Comparison of ENCODE assay signal across 8 cellular contexts in genomic region chr20:38601216-38602184, GRCh38. TPM values are rescaled to one million over a fixed set of nuclear protein-coding genes. Genes with fewer than 3 reads are reported as not detected.
DNase-seq lines count a peak whose midpoint lies in the region; ATAC-seq lines count a peak whose summit lies in the region.

Gene ARHGAP40, plus strand, starts transcription at chr20:38601809.

- no peaks in the 10 kb centered on the region for H3K36me3 Mint-ChIP-seq in activated naive CD4-positive, alpha-beta T cell treated with anti-CD3 and anti-CD28 coated beads, Interleukin-2, amount 10 ng/mL, durations not matched to agents 7 days and 5 days

- CTCF ChIA-PET in activated naive CD4-positive, alpha-beta T cell treated with anti-CD3 and anti-CD28 coated beads, Interleukin-2, amount 10 ng/mL, durations not matched to agents 7 days and 5 days (lab: Charles Lee) = no interaction called here

- H3K4me1 Mint-ChIP-seq in activated naive CD4-positive, alpha-beta T cell treated with anti-CD3 and anti-CD28 coated beads, Interleukin-2, amount 10 ng/mL, durations not matched to agents 7 days and 5 days = peaks cover 12% of the 10 kb centered on the region

- ATAC-seq in HG02852 (IDR thresholded peaks at IDR 0.05; ENCODE audit: unreplicated experiment) (peak; percentile 56), GM21737 (IDR thresholded peaks at IDR 0.05; ENCODE audit: unreplicated experiment) (no peak), HG03196 (IDR thresholded peaks at IDR 0.05; ENCODE audit: unreplicated experiment) (no peak), HG03342 (IDR thresholded peaks at IDR 0.05; ENCODE audit: unreplicated experiment) (no peak)

- no peak within 1 kb of the TSS for H3K27ac Mint-ChIP-seq in activated naive CD4-positive, alpha-beta T cell treated with anti-CD3 and anti-CD28 coated beads, Interleukin-2, amount 10 ng/mL, durations not matched to agents 7 days and 5 days

- peak; percentile 47 for DNase-seq in EL
- peak; percentile 35 for DNase-seq in activated naive CD4-positive, alpha-beta T cell treated with anti-CD3 and anti-CD28 coated beads, Interleukin-2, amount 10 ng/mL, durations not matched to agents 7 days and 5 days
- peak; percentile 76 for DNase-seq in kidney tubule cell (ENCODE audit: low spot score)
- DNase-seq in ureter (ENCODE audit: low spot score) = peak; percentile 55

- no peaks in the 10 kb centered on the region for H3K9me3 Mint-ChIP-seq in activated naive CD4-positive, alpha-beta T cell treated with anti-CD3 and anti-CD28 coated beads, Interleukin-2, amount 10 ng/mL, durations not matched to agents 7 days and 5 days

- peaks cover 67% of the 10 kb centered on the region for H3K27me3 Mint-ChIP-seq in activated naive CD4-positive, alpha-beta T cell treated with anti-CD3 and anti-CD28 coated beads, Interleukin-2, amount 10 ng/mL, durations not matched to agents 7 days and 5 days

- peak within 1 kb of the TSS; percentile 20 for H3K4me3 Mint-ChIP-seq in activated naive CD4-positive, alpha-beta T cell treated with anti-CD3 and anti-CD28 coated beads, Interleukin-2, amount 10 ng/mL, durations not matched to agents 7 days and 5 days

RNA-seq across cellular contexts. Expression of gene ARHGAP40, which starts in this region (rescaled TPM):
- 17.9 TPM for total RNA-seq in ureter
